In genomic region chr2:205786976-205787375, GRCh38 we compare ENCODE assay signal across 1 cellular context.
TF ChIP-seq lines count a peak whose summit lies in the region.

No MANE protein-coding gene starts in this region.

TF ChIP-seq in HepG2, 621 proteins besides CTCF, POLR2A, EP300 and RAD21 (continued from another document and continues in another):
- no peak for TF ChIP-seq GPBP1L1 (CRISPR knock-in tag; IDR thresholded peaks at IDR 0.05)
- TF ChIP-seq GTF3A (CRISPR knock-in tag; conservative IDR thresholded peaks at IDR 0.05), result no peak
- TF ChIP-seq ZNF841 (CRISPR knock-in tag; IDR thresholded peaks at IDR 0.05; ENCODE audit: borderline replicate concordance), result no peak
- TF ChIP-seq ZBTB4 (CRISPR knock-in tag; IDR thresholded peaks at IDR 0.05; ENCODE audit: borderline replicate concordance), result 0 out of 2 replicates have a peak, but pooled peaks have one; percentile 31
- TF ChIP-seq GZF1 (CRISPR knock-in tag; IDR thresholded peaks at IDR 0.05), result no peak
- TF ChIP-seq PHB2 (IDR thresholded peaks at IDR 0.05; ENCODE audit: partially characterized antibody), result no peak
- TF ChIP-seq AGO2 (optimal IDR thresholded peaks at IDR 0.05; ENCODE audit: low read depth, low read length), result no peak
- TF ChIP-seq ZNF660 (CRISPR knock-in tag; IDR thresholded peaks at IDR 0.05; ENCODE audit: borderline replicate concordance, low read depth), result no peak
- TF ChIP-seq AHDC1 (CRISPR knock-in tag; IDR thresholded peaks at IDR 0.05; ENCODE audit: borderline replicate concordance), result no peak
- TF ChIP-seq SIX1 (CRISPR knock-in tag; IDR thresholded peaks at IDR 0.05; ENCODE audit: borderline replicate concordance), result no peak
- TF ChIP-seq CEBPG (CRISPR knock-in tag; IDR thresholded peaks at IDR 0.05), result no peak
- 0 out of 2 replicates have a peak, but pooled peaks have one; percentile 56 for TF ChIP-seq MEIS1 (CRISPR knock-in tag; IDR thresholded peaks at IDR 0.05; ENCODE audit: borderline replicate concordance)
- no peak for TF ChIP-seq FOXP1 (IDR thresholded peaks at IDR 0.05)
- TF ChIP-seq FOXP1 (CRISPR knock-in tag; IDR thresholded peaks at IDR 0.05), result 0 out of 2 replicates have a peak, but pooled peaks have one; percentile 30
- TF ChIP-seq ZMAT5 (CRISPR knock-in tag; IDR thresholded peaks at IDR 0.05; ENCODE audit: borderline replicate concordance, low read depth), result no peak
- peak; percentile 38; the same call in 1 of the 2 replicates for TF ChIP-seq NR2C2 (CRISPR knock-in tag; IDR thresholded peaks at IDR 0.05; ENCODE audit: borderline replicate concordance)
- no peak for TF ChIP-seq ZNF280B (CRISPR knock-in tag; IDR thresholded peaks at IDR 0.05; ENCODE audit: borderline replicate concordance)
- no peak for TF ChIP-seq ZNF589 (CRISPR knock-in tag; conservative IDR thresholded peaks at IDR 0.05)
- TF ChIP-seq ZNF33A (CRISPR knock-in tag; IDR thresholded peaks at IDR 0.05; ENCODE audit: borderline replicate concordance), result no peak
- TF ChIP-seq BCL6 (CRISPR knock-in tag; IDR thresholded peaks at IDR 0.05), result peak; percentile 30; the same call in 1 of the 2 replicates
- no peak for TF ChIP-seq ZNF234 (CRISPR knock-in tag; conservative IDR thresholded peaks at IDR 0.05)
- TF ChIP-seq ZNF513 (CRISPR knock-in tag; conservative IDR thresholded peaks at IDR 0.05), result no peak
- TF ChIP-seq ZNF564 (CRISPR knock-in tag; IDR thresholded peaks at IDR 0.05), result no peak
- 0 out of 2 replicates have a peak, but pooled peaks have one; percentile 29 for TF ChIP-seq HOXA3 (CRISPR knock-in tag; IDR thresholded peaks at IDR 0.05)
- TF ChIP-seq ZNF3 (CRISPR knock-in tag; IDR thresholded peaks at IDR 0.05), result no peak
- peak; percentile 19; the same call in 1 of the 2 replicates for TF ChIP-seq CREM (IDR thresholded peaks at IDR 0.05)
- no peak for TF ChIP-seq CREM (CRISPR knock-in tag; IDR thresholded peaks at IDR 0.05)
- TF ChIP-seq ZNF710 (CRISPR knock-in tag; IDR thresholded peaks at IDR 0.05; ENCODE audit: borderline replicate concordance), result peak; percentile 94
- TF ChIP-seq ERF (CRISPR knock-in tag; IDR thresholded peaks at IDR 0.05), result no peak
- no peak for TF ChIP-seq TFAP4 (IDR thresholded peaks at IDR 0.05; ENCODE audit: borderline replicate concordance, low read depth)
- TF ChIP-seq MXD1 (CRISPR knock-in tag; IDR thresholded peaks at IDR 0.05), result no peak
- no peak for TF ChIP-seq ZSCAN29 (CRISPR knock-in tag; conservative IDR thresholded peaks at IDR 0.05)
- 0 out of 2 replicates have a peak, but pooled peaks have one; percentile 45 for TF ChIP-seq ATF1 (CRISPR knock-in tag; IDR thresholded peaks at IDR 0.05)
- no peak for TF ChIP-seq ELF4 (CRISPR knock-in tag; IDR thresholded peaks at IDR 0.05; ENCODE audit: borderline replicate concordance)
- no peak for TF ChIP-seq LBX2 (CRISPR knock-in tag; IDR thresholded peaks at IDR 0.05; ENCODE audit: borderline replicate concordance)
- TF ChIP-seq ZNF496 (CRISPR knock-in tag; IDR thresholded peaks at IDR 0.05; ENCODE audit: insufficient replicate concordance), result no peak
- no peak for TF ChIP-seq NFYB (CRISPR knock-in tag; IDR thresholded peaks at IDR 0.05)
- TF ChIP-seq ZNF317 (CRISPR knock-in tag; IDR thresholded peaks at IDR 0.05), result no peak
- no peak for TF ChIP-seq ZNF839 (CRISPR knock-in tag; IDR thresholded peaks at IDR 0.05; ENCODE audit: borderline replicate concordance)
- TF ChIP-seq E2F5 (CRISPR knock-in tag; conservative IDR thresholded peaks at IDR 0.05), result no peak
